ENCODE assay signal across 21 cellular contexts in the genomic region with DNA sequence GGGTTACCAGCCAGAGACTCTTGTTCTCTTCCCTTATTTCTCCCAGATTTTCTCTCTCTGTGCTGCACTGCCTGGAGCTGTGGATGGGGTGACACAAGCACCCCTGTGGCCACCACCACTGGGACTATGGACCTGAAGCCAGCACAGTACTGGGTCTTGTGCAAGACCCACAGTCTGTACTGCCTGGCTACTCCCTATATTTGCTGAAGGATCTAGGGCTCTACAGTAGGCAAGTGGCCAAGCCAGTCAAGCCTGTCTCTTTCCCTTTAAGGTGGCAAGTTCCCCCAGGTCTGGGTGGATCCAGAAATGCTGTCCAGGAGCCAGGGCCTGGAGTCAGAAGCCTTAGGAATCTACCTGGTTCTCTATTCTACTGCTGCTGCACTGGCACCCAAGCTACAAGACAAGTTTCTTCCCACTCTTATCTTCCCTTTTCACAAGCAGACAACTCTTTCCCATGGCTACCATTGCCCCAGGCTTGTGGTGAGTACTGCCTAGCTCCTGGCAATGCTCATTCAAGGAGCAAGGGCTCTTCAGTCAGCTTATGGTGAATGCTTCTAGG. TPM values are rescaled to one million over a fixed set of nuclear protein-coding genes. Genes with fewer than 3 reads are reported as not detected.
DNase-seq lines count a peak whose midpoint lies in the region; ATAC-seq and TF ChIP-seq lines count a peak whose summit lies in the region.
"Had no signal": no experiment of that assay in that cellular context is flagged by ENCODE, and none has a peak within 500 bp of the region (broad histone marks: within the 10 kb centered on the region; RNA-seq: fewer than 3 reads in every experiment).

No MANE protein-coding gene starts in this region.

- H3K4me3 ChIP-seq in liver (ENCODE audit: low read depth in 1 of 3, low read length in 3 of 3) (peak overlapping the region in 1 of 3 donors; percentile 26), body of pancreas (no peak overlapping the region), spleen (no peak overlapping the region)
- H3K4me3 ChIP-seq: HAP-1 had no signal

- H3K27ac ChIP-seq in liver (ENCODE audit: low read depth in 1 of 2, low read length in 2 of 2) = no peak overlapping the region
- no peak overlapping the region for H3K27ac ChIP-seq in body of pancreas
- H3K27ac ChIP-seq in spleen = no peak overlapping the region

- ATAC-seq in esophagus mucosa (peak; percentile 92), body of pancreas (no peak)
- ATAC-seq: CD8-positive, alpha-beta T cell had no signal

- H3K27me3 ChIP-seq in liver (ENCODE audit: control insufficient read depth in 4 of 4, insufficient read depth in 4 of 4, low read length in 3 of 4) (no peaks in the 10 kb centered on the region), body of pancreas (no peaks in the 10 kb centered on the region), spleen (replicated peaks in 1 of 7) (no peaks in the 10 kb centered on the region)

- H3K9ac ChIP-seq in liver (ENCODE audit: low read depth in 1 of 2, low read length in 2 of 2) = no peak overlapping the region

- H3K9me3 ChIP-seq in liver (ENCODE audit: control insufficient read depth in 4 of 4, low read length in 3 of 4) (peaks cover 0 to 12% (median 6%) of the 10 kb centered on the region in 4 donors), body of pancreas (no peaks in the 10 kb centered on the region), spleen (peaks cover 0 to 12% (median 2%) of the 10 kb centered on the region in 8 donors)
- H3K9me3 ChIP-seq: HAP-1 had no signal

- TF ChIP-seq RAD21 in liver (IDR thresholded peaks at IDR 0.05) = no peak

- intact Hi-C loops in body of pancreas (cut with DNase I) (no loop called here), spleen (cut with DNase I; ENCODE audit: low total_unique reads) (no loop called here)

- H3K4me1 ChIP-seq in liver (ENCODE audit: control insufficient read depth in 4 of 4, insufficient read depth in 4 of 4, low read length in 3 of 4) = peaks cover 0 to 6% (median 3%) of the 10 kb centered on the region in 4 donors
- no peaks in the 10 kb centered on the region for H3K4me1 ChIP-seq in body of pancreas
- no peaks in the 10 kb centered on the region for H3K4me1 ChIP-seq in spleen
- H3K4me1 ChIP-seq: HAP-1 had no signal

- DNase-seq in ELF-1 (ENCODE audit: low read depth, low spot score) (peak; percentile 58), body of pancreas (no peak), spleen (no peak), NCI-H2171 treated with DMSO at 0.1 percent for 48 hours (lab: John Stamatoyannopoulos, UW) (no peak)
- no peak for DNase-seq in stimulated activated CD4-positive, alpha-beta T cell treated with anti-CD3 and anti-CD28 coated beads, Interleukin-2, amount 100 ng/mL, for 24 hours
- DNase-seq: C1 segment of cervical spinal cord; CD4-positive, CD25-positive, alpha-beta regulatory T cell; DMS 273 treated with DMSO at 0.1 percent for 48 hours; DMS79; EL; GF-D8; GOT3; HFFc6 had no signal

- H3K36me3 ChIP-seq in liver (ENCODE audit: control insufficient read depth in 4 of 4, insufficient read depth in 3 of 4, low read depth in 1 of 4, low read length in 3 of 4) = no peaks in the 10 kb centered on the region
- no peaks in the 10 kb centered on the region for H3K36me3 ChIP-seq in body of pancreas (replicated peaks in 1 of 2; ENCODE audit: insufficient read depth in 1 of 2, low read depth in 2 of 2)
- no peaks in the 10 kb centered on the region for H3K36me3 ChIP-seq in spleen
- H3K36me3 ChIP-seq: HAP-1 had no signal

- TF ChIP-seq POLR2A in body of pancreas (IDR thresholded peaks at IDR 0.05) = no peak
- no peak for TF ChIP-seq POLR2A in spleen (IDR thresholded peaks at IDR 0.05)

- TF ChIP-seq CTCF in liver (IDR thresholded peaks at IDR 0.05; ENCODE audit: low read depth, low read length, missing input control) (no peak), body of pancreas (IDR thresholded peaks at IDR 0.05) (no peak), spleen (IDR thresholded peaks at IDR 0.05 in 8 of 11, conservative IDR thresholded peaks at IDR 0.05 in 3 of 11) (no peak)

TF ChIP-seq in liver, 16 proteins besides CTCF, POLR2A, EP300 and RAD21:
- TF ChIP-seq HNF4A (conservative IDR thresholded peaks at IDR 0.05) (peak; percentile 15 to 68), GABPA (IDR thresholded peaks at IDR 0.05 in 1 of 2, conservative IDR thresholded peaks at IDR 0.05 in 1 of 2) (no peak)

RNA-seq across cellular contexts. Expression of gene CT47A1, which starts 28.4 kb away (rescaled TPM):
- total RNA-seq in esophagus mucosa = not detected
- total RNA-seq in liver = not detected
- polyA plus RNA-seq in liver = not detected
- total RNA-seq in body of pancreas = not detected
- not detected for total RNA-seq in spleen
- polyA plus RNA-seq in spleen = not detected
- total RNA-seq: A172; A673; CD4-positive, CD25-positive, alpha-beta regulatory T cell; CD8-positive, alpha-beta T cell; G401; HFFc6 had no signal
- polyA plus RNA-seq: BJ; CD4-positive, CD25-positive, alpha-beta regulatory T cell had no signal

RNA-seq across cellular contexts. Expression of gene CT47A2, which starts 33.2 kb away (rescaled TPM):
- total RNA-seq in esophagus mucosa (not detected), liver (not detected), body of pancreas (not detected), spleen (not detected)
- polyA plus RNA-seq in liver (not detected), spleen (not detected)
- total RNA-seq: A172; A673; CD4-positive, CD25-positive, alpha-beta regulatory T cell; CD8-positive, alpha-beta T cell; G401; HFFc6 had no signal
- polyA plus RNA-seq: BJ; CD4-positive, CD25-positive, alpha-beta regulatory T cell had no signal

RNA-seq across cellular contexts. Expression of gene GLUD2, which starts 33.4 kb away (rescaled TPM):
- total RNA-seq in esophagus mucosa = 0.52 TPM
- total RNA-seq in liver = 10 to 100 TPM; 11.3 to 24.3 TPM
- 1 to 10 TPM; 2.8 to 5.7 TPM for polyA plus RNA-seq in liver
- 1 to 10 TPM; 3.1 to 4.0 TPM for total RNA-seq in body of pancreas
- total RNA-seq in spleen = 1 to 10 TPM in 3 of 7 donors, under 1 TPM in 3, not detected in 1; 0.17 to 1.4 (median 0.74) TPM
- under 1 TPM; 0.10 to 0.18 (median 0.13) TPM for polyA plus RNA-seq in spleen

RNA-seq across cellular contexts. Expression of gene CT47A3, which starts 38.1 kb away (rescaled TPM):
- total RNA-seq in esophagus mucosa = not detected
- not detected for total RNA-seq in liver
- polyA plus RNA-seq in liver = not detected
- total RNA-seq in body of pancreas = not detected
- total RNA-seq in spleen = not detected
- not detected for polyA plus RNA-seq in spleen
- total RNA-seq: A172; A673; CD4-positive, CD25-positive, alpha-beta regulatory T cell; CD8-positive, alpha-beta T cell; G401; HFFc6 had no signal
- polyA plus RNA-seq: BJ; CD4-positive, CD25-positive, alpha-beta regulatory T cell had no signal

RNA-seq across cellular contexts. Expression of gene CT47A4, which starts 43.0 kb away (rescaled TPM):
- total RNA-seq in esophagus mucosa = not detected
- total RNA-seq in liver = not detected
- not detected for polyA plus RNA-seq in liver
- total RNA-seq in body of pancreas = not detected
- total RNA-seq in spleen = not detected
- not detected for polyA plus RNA-seq in spleen
- total RNA-seq: A172; A673; CD4-positive, CD25-positive, alpha-beta regulatory T cell; CD8-positive, alpha-beta T cell; G401; HFFc6 had no signal
- polyA plus RNA-seq: BJ; CD4-positive, CD25-positive, alpha-beta regulatory T cell had no signal
